Comparison of ENCODE assay signal across 1 cellular context in the genomic region with DNA sequence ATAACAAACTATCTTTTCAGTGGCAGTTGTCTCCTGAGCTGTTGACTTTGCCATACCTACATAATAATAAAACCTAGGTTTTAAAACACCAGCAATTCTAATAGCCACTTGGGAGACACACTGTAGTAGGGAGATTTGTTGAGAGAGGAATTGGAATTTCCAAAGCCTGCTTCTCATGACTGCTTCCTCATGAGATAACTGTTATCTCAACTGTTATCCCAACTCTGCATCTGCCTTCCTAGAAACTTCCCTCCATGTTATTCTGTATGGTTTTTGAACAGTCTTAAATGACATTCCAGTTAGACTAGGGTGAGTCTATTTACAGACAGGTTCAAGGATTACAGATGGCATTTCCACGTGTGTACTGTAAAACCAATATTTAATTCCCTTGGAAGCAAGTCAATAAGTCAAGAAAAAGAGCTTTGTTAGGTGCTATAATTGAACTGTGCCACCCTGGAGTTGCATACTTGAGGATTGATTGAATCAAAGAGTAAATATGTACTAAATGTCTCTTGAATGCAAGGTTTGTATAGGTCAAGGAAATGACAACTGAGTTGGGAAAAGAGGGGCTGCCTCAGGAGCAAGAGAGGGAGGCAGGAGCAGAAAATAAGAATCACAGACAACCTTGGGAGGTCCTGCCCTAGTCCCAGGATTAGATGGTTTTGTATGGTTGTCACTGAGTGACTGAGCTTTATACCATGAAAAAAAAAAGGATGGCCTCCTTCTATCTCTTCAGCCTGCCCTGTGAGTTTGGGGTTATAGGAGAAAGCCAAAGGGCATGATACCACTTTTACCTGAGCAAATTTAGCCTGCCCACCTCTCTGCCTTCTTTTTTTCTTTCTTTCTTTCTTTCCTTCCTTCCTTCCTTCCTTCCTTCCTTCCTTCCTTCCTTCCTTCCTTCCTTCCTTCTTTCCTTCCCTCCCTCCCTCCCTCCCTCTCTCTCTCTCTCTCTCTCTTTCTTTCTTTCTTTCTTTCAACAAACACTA.
TF ChIP-seq lines count a peak whose summit lies in the region.

No MANE protein-coding gene starts in this region.

TF ChIP-seq in HepG2, 621 proteins besides CTCF, POLR2A, EP300 and RAD21 (continued from another document and continues in another):
- TF ChIP-seq ETS1 (CRISPR knock-in tag; IDR thresholded peaks at IDR 0.05) (no peak), ZFP91 (CRISPR knock-in tag; IDR thresholded peaks at IDR 0.05; ENCODE audit: borderline replicate concordance) (no peak), SOX6 (IDR thresholded peaks at IDR 0.05) (no peak), SOX6 (CRISPR knock-in tag; IDR thresholded peaks at IDR 0.05) (peak; percentile 79), SMARCE1 (IDR thresholded peaks at IDR 0.05; ENCODE audit: borderline replicate concordance) (no peak), BORCS8-MEF2B (CRISPR knock-in tag; IDR thresholded peaks at IDR 0.05) (no peak), SMAD3 (CRISPR knock-in tag; IDR thresholded peaks at IDR 0.05) (no peak), ARID2 (CRISPR knock-in tag; IDR thresholded peaks at IDR 0.05; ENCODE audit: borderline replicate concordance) (no peak), HMG20A (CRISPR knock-in tag; IDR thresholded peaks at IDR 0.05; ENCODE audit: borderline replicate concordance) (peak; percentile 69; the same call in 1 of the 2 replicates), ZNF335 (CRISPR knock-in tag; IDR thresholded peaks at IDR 0.05) (no peak), ELF4 (CRISPR knock-in tag; IDR thresholded peaks at IDR 0.05; ENCODE audit: borderline replicate concordance) (no peak), ZNF607 (CRISPR knock-in tag; IDR thresholded peaks at IDR 0.05; ENCODE audit: borderline replicate concordance) (no peak), POLR2AphosphoS5 (IDR thresholded peaks at IDR 0.05; ENCODE audit: low read depth, low read length) (no peak), MED13 (CRISPR knock-in tag; IDR thresholded peaks at IDR 0.05) (no peak), HHEX (CRISPR knock-in tag; IDR thresholded peaks at IDR 0.05) (peak; percentile 96), MAF1 (CRISPR knock-in tag; IDR thresholded peaks at IDR 0.05; ENCODE audit: borderline replicate concordance) (no peak), SP5 (CRISPR knock-in tag; IDR thresholded peaks at IDR 0.05; ENCODE audit: borderline replicate concordance, low read depth) (no peak), ZSCAN22 (CRISPR knock-in tag; IDR thresholded peaks at IDR 0.05) (no peak), SIX1 (CRISPR knock-in tag; IDR thresholded peaks at IDR 0.05; ENCODE audit: borderline replicate concordance) (peak; percentile 32; the same call in 1 of the 2 replicates), ZNF556 (CRISPR knock-in tag; IDR thresholded peaks at IDR 0.05; ENCODE audit: borderline replicate concordance) (no peak), RFX5 (IDR thresholded peaks at IDR 0.05; ENCODE audit: low read depth, low read length) (no peak), HNF1A (IDR thresholded peaks at IDR 0.05; ENCODE audit: low read depth) (peak; percentile 40; the same call in 1 of the 2 replicates), HNF1A (CRISPR knock-in tag; IDR thresholded peaks at IDR 0.05; ENCODE audit: borderline replicate concordance) (no peak), ZNF552 (CRISPR knock-in tag; IDR thresholded peaks at IDR 0.05; ENCODE audit: borderline replicate concordance) (no peak), PCBP1 (IDR thresholded peaks at IDR 0.05; ENCODE audit: borderline replicate concordance, low read depth, low read length) (no peak), ATF5 (CRISPR knock-in tag; IDR thresholded peaks at IDR 0.05; ENCODE audit: low read depth) (no peak), ZNF484 (CRISPR knock-in tag; IDR thresholded peaks at IDR 0.05; ENCODE audit: borderline replicate concordance, low read depth) (no peak), CHCHD3 (CRISPR knock-in tag; IDR thresholded peaks at IDR 0.05) (no peak), NONO (IDR thresholded peaks at IDR 0.05) (no peak), NONO (CRISPR knock-in tag; conservative IDR thresholded peaks at IDR 0.05) (peak; percentile 29; the same call in 1 of the 2 replicates)
- TF ChIP-seq, protein P1, sequence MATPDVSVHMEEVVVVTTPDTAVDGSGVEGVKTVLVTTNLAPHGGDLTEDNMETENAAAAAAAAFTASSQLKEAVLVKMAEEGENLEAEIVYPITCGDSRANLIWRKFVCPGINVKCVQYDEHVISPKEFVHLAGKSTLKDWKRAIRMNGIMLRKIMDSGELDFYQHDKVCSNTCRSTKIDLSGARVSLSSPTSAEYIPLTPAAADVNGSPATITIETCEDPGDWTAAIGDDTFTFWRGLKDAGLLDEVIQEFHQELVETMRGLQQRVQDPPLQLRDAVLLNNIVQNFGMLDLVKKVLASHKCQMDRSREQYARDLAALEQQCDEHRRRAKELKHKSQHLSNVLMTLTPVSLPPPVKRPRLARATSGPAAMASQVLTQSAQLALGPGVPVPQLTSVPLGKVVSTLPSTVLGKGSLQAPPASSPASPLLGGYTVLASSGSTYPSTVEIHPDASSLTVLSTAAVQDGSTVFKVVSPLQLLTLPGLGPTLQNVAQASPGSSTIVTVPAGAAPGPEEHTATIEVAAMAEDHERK (CRISPR knock-in tag; IDR thresholded peaks at IDR 0.05; ENCODE audit: low read depth): no peak
- TF ChIP-seq, protein P2, sequence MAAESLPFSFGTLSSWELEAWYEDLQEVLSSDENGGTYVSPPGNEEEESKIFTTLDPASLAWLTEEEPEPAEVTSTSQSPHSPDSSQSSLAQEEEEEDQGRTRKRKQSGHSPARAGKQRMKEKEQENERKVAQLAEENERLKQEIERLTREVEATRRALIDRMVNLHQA (CRISPR knock-in tag; IDR thresholded peaks at IDR 0.05): no peak
- TF ChIP-seq, protein P3, sequence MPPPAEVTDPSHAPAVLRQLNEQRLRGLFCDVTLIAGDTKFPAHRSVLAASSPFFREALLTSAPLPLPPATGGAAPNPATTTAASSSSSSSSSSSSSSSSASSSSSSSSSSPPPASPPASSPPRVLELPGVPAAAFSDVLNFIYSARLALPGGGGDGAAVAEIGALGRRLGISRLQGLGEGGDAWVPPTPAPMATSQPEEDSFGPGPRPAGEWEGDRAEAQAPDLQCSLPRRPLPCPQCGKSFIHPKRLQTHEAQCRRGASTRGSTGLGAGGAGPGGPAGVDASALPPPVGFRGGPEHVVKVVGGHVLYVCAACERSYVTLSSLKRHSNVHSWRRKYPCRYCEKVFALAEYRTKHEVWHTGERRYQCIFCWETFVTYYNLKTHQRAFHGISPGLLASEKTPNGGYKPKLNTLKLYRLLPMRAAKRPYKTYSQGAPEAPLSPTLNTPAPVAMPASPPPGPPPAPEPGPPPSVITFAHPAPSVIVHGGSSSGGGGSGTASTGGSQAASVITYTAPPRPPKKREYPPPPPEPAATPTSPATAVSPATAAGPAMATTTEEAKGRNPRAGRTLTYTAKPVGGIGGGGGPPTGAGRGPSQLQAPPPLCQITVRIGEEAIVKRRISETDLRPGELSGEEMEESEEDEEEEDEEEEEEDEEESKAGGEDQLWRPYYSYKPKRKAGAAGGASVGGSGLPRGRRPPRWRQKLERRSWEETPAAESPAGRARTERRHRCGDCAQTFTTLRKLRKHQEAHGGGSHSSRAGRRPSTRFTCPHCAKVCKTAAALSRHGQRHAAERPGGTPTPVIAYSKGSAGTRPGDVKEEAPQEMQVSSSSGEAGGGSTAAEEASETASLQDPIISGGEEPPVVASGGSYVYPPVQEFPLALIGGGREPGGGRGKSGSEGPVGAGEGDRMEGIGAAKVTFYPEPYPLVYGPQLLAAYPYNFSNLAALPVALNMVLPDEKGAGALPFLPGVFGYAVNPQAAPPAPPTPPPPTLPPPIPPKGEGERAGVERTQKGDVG (CRISPR knock-in tag; IDR thresholded peaks at IDR 0.05; ENCODE audit: borderline replicate concordance): no peak
- TF ChIP-seq, protein P4, sequence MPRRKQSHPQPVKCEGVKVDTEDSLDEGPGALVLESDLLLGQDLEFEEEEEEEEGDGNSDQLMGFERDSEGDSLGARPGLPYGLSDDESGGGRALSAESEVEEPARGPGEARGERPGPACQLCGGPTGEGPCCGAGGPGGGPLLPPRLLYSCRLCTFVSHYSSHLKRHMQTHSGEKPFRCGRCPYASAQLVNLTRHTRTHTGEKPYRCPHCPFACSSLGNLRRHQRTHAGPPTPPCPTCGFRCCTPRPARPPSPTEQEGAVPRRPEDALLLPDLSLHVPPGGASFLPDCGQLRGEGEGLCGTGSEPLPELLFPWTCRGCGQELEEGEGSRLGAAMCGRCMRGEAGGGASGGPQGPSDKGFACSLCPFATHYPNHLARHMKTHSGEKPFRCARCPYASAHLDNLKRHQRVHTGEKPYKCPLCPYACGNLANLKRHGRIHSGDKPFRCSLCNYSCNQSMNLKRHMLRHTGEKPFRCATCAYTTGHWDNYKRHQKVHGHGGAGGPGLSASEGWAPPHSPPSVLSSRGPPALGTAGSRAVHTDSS (CRISPR knock-in tag; conservative IDR thresholded peaks at IDR 0.05): no peak
- TF ChIP-seq, protein P5, sequence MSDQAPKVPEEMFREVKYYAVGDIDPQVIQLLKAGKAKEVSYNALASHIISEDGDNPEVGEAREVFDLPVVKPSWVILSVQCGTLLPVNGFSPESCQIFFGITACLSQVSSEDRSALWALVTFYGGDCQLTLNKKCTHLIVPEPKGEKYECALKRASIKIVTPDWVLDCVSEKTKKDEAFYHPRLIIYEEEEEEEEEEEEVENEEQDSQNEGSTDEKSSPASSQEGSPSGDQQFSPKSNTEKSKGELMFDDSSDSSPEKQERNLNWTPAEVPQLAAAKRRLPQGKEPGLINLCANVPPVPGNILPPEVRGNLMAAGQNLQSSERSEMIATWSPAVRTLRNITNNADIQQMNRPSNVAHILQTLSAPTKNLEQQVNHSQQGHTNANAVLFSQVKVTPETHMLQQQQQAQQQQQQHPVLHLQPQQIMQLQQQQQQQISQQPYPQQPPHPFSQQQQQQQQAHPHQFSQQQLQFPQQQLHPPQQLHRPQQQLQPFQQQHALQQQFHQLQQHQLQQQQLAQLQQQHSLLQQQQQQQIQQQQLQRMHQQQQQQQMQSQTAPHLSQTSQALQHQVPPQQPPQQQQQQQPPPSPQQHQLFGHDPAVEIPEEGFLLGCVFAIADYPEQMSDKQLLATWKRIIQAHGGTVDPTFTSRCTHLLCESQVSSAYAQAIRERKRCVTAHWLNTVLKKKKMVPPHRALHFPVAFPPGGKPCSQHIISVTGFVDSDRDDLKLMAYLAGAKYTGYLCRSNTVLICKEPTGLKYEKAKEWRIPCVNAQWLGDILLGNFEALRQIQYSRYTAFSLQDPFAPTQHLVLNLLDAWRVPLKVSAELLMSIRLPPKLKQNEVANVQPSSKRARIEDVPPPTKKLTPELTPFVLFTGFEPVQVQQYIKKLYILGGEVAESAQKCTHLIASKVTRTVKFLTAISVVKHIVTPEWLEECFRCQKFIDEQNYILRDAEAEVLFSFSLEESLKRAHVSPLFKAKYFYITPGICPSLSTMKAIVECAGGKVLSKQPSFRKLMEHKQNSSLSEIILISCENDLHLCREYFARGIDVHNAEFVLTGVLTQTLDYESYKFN (CRISPR knock-in tag; conservative IDR thresholded peaks at IDR 0.05): peak; percentile 80
